In genomic region chr3:78804251-78805037, GRCh38 we compare ENCODE assay signal across 10 cellular contexts.
A peak's percentile ranks its signal among the peaks of the same experiment; 100 is the strongest.
DNase-seq lines count a peak whose midpoint lies in the region; ATAC-seq and TF ChIP-seq lines count a peak whose summit lies in the region.
"Had no signal": no experiment of that assay in that cellular context is flagged by ENCODE, and none has a peak within 500 bp of the region (broad histone marks: within the 10 kb centered on the region; RNA-seq: fewer than 3 reads in every experiment).

No MANE protein-coding gene starts in this region.

- H2AFZ ChIP-seq in MM.1S (ENCODE audit: low read length), result no peak overlapping the region

- H3K36me3 ChIP-seq in MM.1S (replicated peaks; ENCODE audit: insufficient read depth, low read length), result no peaks in the 10 kb centered on the region

- H3K4me3 ChIP-seq in LNCaP clone FGC (ENCODE audit: low read depth, low read length) (no peak overlapping the region), MM.1S (ENCODE audit: low read length) (no peak overlapping the region)

- ATAC-seq in GM21423 (IDR thresholded peaks at IDR 0.05; ENCODE audit: unreplicated experiment) (no peak), GM21825 (IDR thresholded peaks at IDR 0.05; ENCODE audit: unreplicated experiment) (no peak)
- ATAC-seq: naive thymus-derived CD4-positive, alpha-beta T cell had no signal

- H3K4me1 ChIP-seq in MM.1S (ENCODE audit: low read length), result no peaks in the 10 kb centered on the region

- H3K27ac ChIP-seq in MM.1S (ENCODE audit: low read length), result no peak overlapping the region
- H3K27ac ChIP-seq: KMS-11 had no signal

- peaks cover 7% of the 10 kb centered on the region for H3K9me3 Mint-ChIP-seq in progenitor cell of endocrine pancreas (ENCODE audit: low read depth)

- TF ChIP-seq CTCF in LNCaP clone FGC (IDR thresholded peaks at IDR 0.05; ENCODE audit: control insufficient read depth, extremely low read depth, insufficient read depth) (no peak), progenitor cell of endocrine pancreas (IDR thresholded peaks at IDR 0.05; ENCODE audit: unreplicated experiment) (no peak), MM.1S (IDR thresholded peaks at IDR 0.05; ENCODE audit: low read length) (no peak)

- no peaks in the 10 kb centered on the region for H3K9me3 ChIP-seq in MM.1S (replicated peaks; ENCODE audit: insufficient read depth, low read length)

- no peaks in the 10 kb centered on the region for H3K79me2 ChIP-seq in MM.1S (ENCODE audit: low read length)

- H3K27ac Mint-ChIP-seq in progenitor cell of endocrine pancreas, result peak overlapping the region; percentile 20
- H3K27ac Mint-ChIP-seq: naive thymus-derived CD4-positive, alpha-beta T cell had no signal

- DNase-seq in COLO829 (ENCODE audit: low spot score) (peak; percentile 11), LNCaP clone FGC (ENCODE audit: low read depth) (peak; percentile 78), fibroblast of gingiva (ENCODE audit: low read depth) (peak; percentile 92), progenitor cell of endocrine pancreas (ENCODE audit: low spot score, unreplicated experiment) (no peak), MM.1S (no peak), NCI-H2029 treated with DMSO at 0.1 percent for 48 hours (lab: John Stamatoyannopoulos, UW) (no peak)
- DNase-seq: naive thymus-derived CD4-positive, alpha-beta T cell had no signal

- H3K4me3 Mint-ChIP-seq in progenitor cell of endocrine pancreas (ENCODE audit: low read depth), result no peak overlapping the region
- H3K4me3 Mint-ChIP-seq: naive thymus-derived CD4-positive, alpha-beta T cell had no signal

- H3K4me1 Mint-ChIP-seq in progenitor cell of endocrine pancreas (ENCODE audit: low read depth), result peaks cover 15% of the 10 kb centered on the region
- H3K4me1 Mint-ChIP-seq: naive thymus-derived CD4-positive, alpha-beta T cell had no signal

- H3K9ac ChIP-seq in MM.1S (ENCODE audit: low read length), result no peak overlapping the region
- H3K9ac ChIP-seq: KMS-11 had no signal

- no peaks in the 10 kb centered on the region for H3K9me2 ChIP-seq in MM.1S (replicated peaks; ENCODE audit: insufficient read depth, low read length)

- H3K27me3 ChIP-seq in MM.1S (replicated peaks; ENCODE audit: insufficient read depth, low read length), result no peaks in the 10 kb centered on the region

- no peaks in the 10 kb centered on the region for H3K27me3 Mint-ChIP-seq in progenitor cell of endocrine pancreas
- H3K27me3 Mint-ChIP-seq: naive thymus-derived CD4-positive, alpha-beta T cell had no signal

- H3K4me2 ChIP-seq in MM.1S (ENCODE audit: low read depth, low read length), result no peak overlapping the region
- H3K4me2 ChIP-seq: KMS-11 had no signal

- no peaks in the 10 kb centered on the region for H4K20me1 ChIP-seq in MM.1S (ENCODE audit: insufficient read depth, low read length)

- H3F3A ChIP-seq in MM.1S (ENCODE audit: insufficient read depth, low read length), result no peaks in the 10 kb centered on the region

- peaks cover 5% of the 10 kb centered on the region for H3K36me3 Mint-ChIP-seq in progenitor cell of endocrine pancreas (ENCODE audit: insufficient read depth)

Comparison
In these comparisons a context has a peak if more than half of its experiments do, and no peak if none do; other contexts are left out.
1. DNase-seq: peak in COLO829 (single experiment), LNCaP clone FGC (single experiment) and fibroblast of gingiva (single experiment); none in progenitor cell of endocrine pancreas (single experiment), MM.1S (single experiment) and NCI-H2029 treated with DMSO at 0.1 percent for 48 hours (single experiment).